Comparison of ENCODE assay signal across 9 cellular contexts in the genomic region with DNA sequence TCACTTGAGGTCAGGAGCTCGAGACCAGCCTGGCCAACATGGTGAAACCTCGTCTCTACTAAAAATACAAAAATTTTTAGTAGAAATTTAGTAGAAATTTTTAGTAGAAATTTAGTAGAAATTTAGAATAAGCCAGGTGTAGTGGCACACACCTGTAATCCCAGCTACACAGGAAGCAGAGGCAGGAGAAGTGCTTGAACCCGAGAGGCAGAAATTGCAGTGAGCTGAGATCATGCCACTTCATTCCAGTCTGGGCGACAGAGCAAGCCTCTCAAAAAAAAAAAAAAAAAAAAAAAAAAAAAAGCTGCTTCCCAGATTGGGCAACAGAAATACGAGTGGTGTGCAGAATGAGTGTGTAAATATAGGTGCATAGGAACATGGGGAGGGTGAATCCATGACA. TPM values are rescaled to one million over a fixed set of nuclear protein-coding genes. Genes with fewer than 3 reads are reported as not detected.
"Had no signal": no experiment of that assay in that cellular context is flagged by ENCODE, and none has a peak within 500 bp of the region (broad histone marks: within the 10 kb centered on the region; RNA-seq: fewer than 3 reads in every experiment).

No MANE protein-coding gene starts in this region.

RNA-seq across cellular contexts. Expression of a gene that starts 4.5 kb away (rescaled TPM):
- total RNA-seq: activated B cell treated with CpG ODN at 0.5 μM for 24 hours; activated CD4-positive, alpha-beta memory T cell treated with anti-CD3 and anti-CD28 coated beads for 36 hours; activated CD4-positive, alpha-beta T cell treated with anti-CD3 and anti-CD28 coated beads, Interleukin-2, amount 10 ng/mL, durations not matched to agents 24 days and 14 days; activated CD4-positive, alpha-beta T cell treated with anti-CD3 and anti-CD28 coated beads, Interleukin-2, amount 10 ng/mL, durations not matched to agents 7 days and 5 days; activated CD8-positive, alpha-beta memory T cell treated with anti-CD3 and anti-CD28 coated beads for 36 hours; activated CD8-positive, alpha-beta T cell treated with anti-CD3 and anti-CD28 coated beads for 36 hours; activated CD8-positive, alpha-beta T cell treated with anti-CD3 and anti-CD28 coated beads, Interleukin-2, amount 10 ng/mL, durations not matched to agents 7 days and 5 days; T-helper 17 cell; T-helper 2 cell treated with Interferon-gamma antibody and Interleukin-4, amounts not matched to agents 100 ng/mL and 5 ng/mL, for 36 hours had no signal
